Comparison of ENCODE assay signal across 8 cellular contexts in genomic region chr3:142224482-142225072, GRCh38. TPM values are rescaled to one million over a fixed set of nuclear protein-coding genes. Genes with fewer than 3 reads are reported as not detected.
DNase-seq lines count a peak whose midpoint lies in the region; ATAC-seq and TF ChIP-seq lines count a peak whose summit lies in the region.

No MANE protein-coding gene starts in this region.

- H3K79me1 ChIP-seq in trophoblast cell (ENCODE audit: low read length): peaks cover 6% of the 10 kb centered on the region

- no peak for TF ChIP-seq CTCF in GM06990 (IDR thresholded peaks at IDR 0.05; ENCODE audit: insufficient read depth, low read length, poor library complexity, severe bottlenecking)
- no peak for TF ChIP-seq CTCF in Peyer's patch (IDR thresholded peaks at IDR 0.05)

- WGBS in esophagus, 2 donors: 12 to 14% methylated on average over 10 of the region's 10 CpGs
- no CpG with 5 or more reads among the region's 10 CpGs for WGBS in trophoblast cell (ENCODE audit: extremely low coverage, insufficient coverage, insufficient read length)

- no peaks in the 10 kb centered on the region for H3K36me3 ChIP-seq in GM06990 (ENCODE audit: control insufficient read depth, insufficient read depth, low read length)
- H3K36me3 ChIP-seq in Peyer's patch: peaks cover 0 to 4% (median 0%) of the 10 kb centered on the region in 3 donors
- H3K36me3 ChIP-seq in esophagus (ENCODE audit: control insufficient read depth in 2 of 2, insufficient read depth in 2 of 2, low read length in 1 of 2): no peaks in the 10 kb centered on the region
- H3K36me3 ChIP-seq in trophoblast cell (ENCODE audit: control insufficient read depth in 1 of 2, insufficient read depth in 2 of 2, low read length in 2 of 2): no peaks in the 10 kb centered on the region

- peak overlapping the region; percentile 86 for H2AFZ ChIP-seq in trophoblast cell (ENCODE audit: insufficient read depth, low read length, poor library complexity)

- H3K18ac ChIP-seq in trophoblast cell (ENCODE audit: low read length): peak overlapping the region; percentile 86

- H3K27me3 ChIP-seq in GM06990 (replicated peaks; ENCODE audit: control insufficient read depth, insufficient read depth, low read length): no peaks in the 10 kb centered on the region
- no peaks in the 10 kb centered on the region for H3K27me3 ChIP-seq in Peyer's patch
- H3K27me3 ChIP-seq in esophagus (ENCODE audit: control insufficient read depth in 1 of 2, insufficient read depth in 2 of 2, low read length in 2 of 2): no peaks in the 10 kb centered on the region
- no peaks in the 10 kb centered on the region for H3K27me3 ChIP-seq in trophoblast cell (ENCODE audit: insufficient read depth, low read length)

- ATAC-seq in HG02678 (IDR thresholded peaks at IDR 0.05; ENCODE audit: unreplicated experiment) (no peak), left lobe of liver (no peak)

- peak overlapping the region; percentile 75 for H4K91ac ChIP-seq in trophoblast cell (ENCODE audit: low read depth, low read length)

- peak overlapping the region; percentile 91 for H3K9ac ChIP-seq in trophoblast cell (ENCODE audit: low read length)

- H4K8ac ChIP-seq in trophoblast cell (ENCODE audit: low read depth, low read length): peak overlapping the region; percentile 91

- H4K12ac ChIP-seq in trophoblast cell (ENCODE audit: low read depth, low read length): peak overlapping the region; percentile 95

- H3K79me2 ChIP-seq in trophoblast cell (ENCODE audit: control insufficient read depth, insufficient read depth, low read length, poor library complexity): peaks cover 4% of the 10 kb centered on the region

- peaks cover 0 to 26% (median 0%) of the 10 kb centered on the region in 4 donors for H3K4me1 ChIP-seq in Peyer's patch
- H3K4me1 ChIP-seq in esophagus (ENCODE audit: control insufficient read depth in 2 of 2, insufficient read depth in 2 of 2, low read length in 1 of 2): no peaks in the 10 kb centered on the region
- no peaks in the 10 kb centered on the region for H3K4me1 ChIP-seq in trophoblast cell (ENCODE audit: control insufficient read depth in 1 of 2, insufficient read depth in 2 of 2, low read length in 2 of 2)

- H2BK120ac ChIP-seq in trophoblast cell (ENCODE audit: insufficient read depth, low read length, poor library complexity): no peak overlapping the region

- no peak overlapping the region for H2BK5ac ChIP-seq in trophoblast cell (ENCODE audit: low read depth, low read length, poor library complexity)

- H2AK5ac ChIP-seq in trophoblast cell (ENCODE audit: low read length): no peak overlapping the region

- peak overlapping the region; percentile 15 for H3K4ac ChIP-seq in trophoblast cell (ENCODE audit: low read depth, low read length)

- DNase-seq in GM06990 (ENCODE audit: extremely low read depth, insufficient read length) (no peak), Peyer's patch (peak in 1 of 3 donors; percentile 23), trophoblast cell (peak in 1 of 2 donors; percentile 44), NCI-H2171 (lab: John Stamatoyannopoulos, UW) (no peak), left lobe of liver (ENCODE audit: low spot score) (no peak)
- DNase-seq in stimulated activated naive CD4-positive, alpha-beta T cell (lab: John Stamatoyannopoulos, UW): no peak

- peak overlapping the region; percentile 78 for H3K4me2 ChIP-seq in trophoblast cell (ENCODE audit: low read length)

- H3K27ac ChIP-seq in Peyer's patch (peak overlapping the region; percentile 80 to 96 (median 86)), esophagus (ENCODE audit: low read depth in 2 of 2, low read length in 1 of 2) (peak overlapping the region; percentile 95 to 98), trophoblast cell (ENCODE audit: low read depth, low read length) (peak overlapping the region; percentile 84)

- H2BK12ac ChIP-seq in trophoblast cell (ENCODE audit: low read length): no peak overlapping the region

- no peak for TF ChIP-seq POLR2A in Peyer's patch (IDR thresholded peaks at IDR 0.05)

- H3K23ac ChIP-seq in trophoblast cell (ENCODE audit: low read length): no peak overlapping the region

- H3K4me3 ChIP-seq in GM06990 (replicated peaks; ENCODE audit: low read depth, low read length) (peak overlapping the region; percentile 91), Peyer's patch (peak overlapping the region; percentile 74 to 91 (median 78)), esophagus (ENCODE audit: low read depth in 1 of 2, low read length in 2 of 2) (peak overlapping the region; percentile 60 to 83), trophoblast cell (ENCODE audit: low read depth, low read length) (peak overlapping the region; percentile 93)

- peak overlapping the region; percentile 78 for H3K14ac ChIP-seq in trophoblast cell (ENCODE audit: low read length)

- H3K9me3 ChIP-seq in Peyer's patch (no peaks in the 10 kb centered on the region), esophagus (ENCODE audit: control insufficient read depth in 2 of 2, insufficient read depth in 1 of 2, low read depth in 1 of 2, low read length in 1 of 2) (no peaks in the 10 kb centered on the region), trophoblast cell (ENCODE audit: insufficient read depth, low read depth, low read length) (no peaks in the 10 kb centered on the region)

RNA-seq across cellular contexts. Expression of gene GK5, which starts 0.8 kb away (rescaled TPM):
- total RNA-seq in Peyer's patch (10 to 100 TPM; 43.7 to 80.2 (median 69.3) TPM), left lobe of liver (7.2 TPM)
- polyA plus RNA-seq in esophagus: 1 to 10 TPM; 4.9 to 8.0 TPM
- polyA plus RNA-seq in trophoblast cell (2013): 5.5 and 7.4 TPM in 2 replicates
